In genomic region chr20:10715035-10715434, GRCh38 we compare ENCODE assay signal across 13 cellular contexts. TPM values are rescaled to one million over a fixed set of nuclear protein-coding genes. Genes with fewer than 3 reads are reported as not detected.
A peak's percentile ranks its signal among the peaks of the same experiment; 100 is the strongest.
DNase-seq lines count a peak whose midpoint lies in the region; ATAC-seq and TF ChIP-seq lines count a peak whose summit lies in the region.
"Had no signal": no experiment of that assay in that cellular context is flagged by ENCODE, and none has a peak within 500 bp of the region (broad histone marks: within the 10 kb centered on the region; RNA-seq: fewer than 3 reads in every experiment).

No MANE protein-coding gene starts in this region.

- DNase-seq in NCI-H69 (lab: John Stamatoyannopoulos, UW), result peak; percentile 63
- no peak for DNase-seq in chondrocyte (ENCODE audit: low spot score)
- peak; percentile 3 for DNase-seq in pulmonary artery endothelial cell (ENCODE audit: low read depth, low spot score)
- DNase-seq in OCI-M2 (lab: John Stamatoyannopoulos, UW; ENCODE audit: unreplicated experiment), result no peak
- DNase-seq: DMS153, left ventricle myocardium inferior, NCI-H1436 treated with DMSO at 0.1 percent for 48 hours had no signal

- no peaks in the 10 kb centered on the region for H3K27me3 Mint-ChIP-seq in chondrocyte (ENCODE audit: low read depth)

- no peak overlapping the region for H3K4me3 Mint-ChIP-seq in chondrocyte (ENCODE audit: unreplicated experiment)
- H3K4me3 Mint-ChIP-seq: stimulated activated effector memory CD8-positive, alpha-beta T cell treated with anti-CD3 and anti-CD28 coated beads, Interleukin-12 subunit alpha, Interleukin-12 subunit beta, amount 100 ng/mL, for 72 hours had no signal

- H3K9me3 Mint-ChIP-seq in chondrocyte (ENCODE audit: low read depth), result no peaks in the 10 kb centered on the region
- H3K9me3 Mint-ChIP-seq: stimulated activated effector memory CD8-positive, alpha-beta T cell treated with anti-CD3 and anti-CD28 coated beads, Interleukin-12 subunit alpha, Interleukin-12 subunit beta, amount 100 ng/mL, for 72 hours had no signal

- H3K4me1 Mint-ChIP-seq in chondrocyte (ENCODE audit: low read depth), result peaks cover 65% of the 10 kb centered on the region
- H3K4me1 Mint-ChIP-seq: stimulated activated effector memory CD8-positive, alpha-beta T cell treated with anti-CD3 and anti-CD28 coated beads, Interleukin-12 subunit alpha, Interleukin-12 subunit beta, amount 100 ng/mL, for 72 hours had no signal

- ATAC-seq in GM21619 (IDR thresholded peaks at IDR 0.05; ENCODE audit: unreplicated experiment) (peak; percentile 38), HG02885 (IDR thresholded peaks at IDR 0.05; ENCODE audit: poor library complexity, unreplicated experiment) (no peak), GM19351 (IDR thresholded peaks at IDR 0.05; ENCODE audit: unreplicated experiment) (no peak), GM21723 (IDR thresholded peaks at IDR 0.05; ENCODE audit: unreplicated experiment) (no peak)
- ATAC-seq: gastroesophageal sphincter; stimulated activated effector memory CD8-positive, alpha-beta T cell treated with anti-CD3 and anti-CD28 coated beads, Interleukin-12 subunit alpha, Interleukin-12 subunit beta, amount 100 ng/mL, for 72 hours had no signal

- H3K36me3 Mint-ChIP-seq in chondrocyte (ENCODE audit: low read depth), result no peaks in the 10 kb centered on the region
- H3K36me3 Mint-ChIP-seq: stimulated activated effector memory CD8-positive, alpha-beta T cell treated with anti-CD3 and anti-CD28 coated beads, Interleukin-12 subunit alpha, Interleukin-12 subunit beta, amount 100 ng/mL, for 72 hours had no signal

- H3K27ac Mint-ChIP-seq in chondrocyte (ENCODE audit: unreplicated experiment), result peak overlapping the region; percentile 58
- H3K27ac Mint-ChIP-seq: stimulated activated effector memory CD8-positive, alpha-beta T cell treated with anti-CD3 and anti-CD28 coated beads, Interleukin-12 subunit alpha, Interleukin-12 subunit beta, amount 100 ng/mL, for 72 hours had no signal

- no peak for TF ChIP-seq CTCF in chondrocyte (IDR thresholded peaks at IDR 0.05)

RNA-seq across cellular contexts. Expression of gene JAG1, which starts 41.2 kb away (rescaled TPM):
- 161 to 510 TPM (median 505 TPM) in 3 replicates for total RNA-seq in chondrocyte
- 81.8 and 93.1 TPM in 2 replicates for total RNA-seq in pulmonary artery endothelial cell

Comparison
In these comparisons a context has a peak if more than half of its experiments do, and no peak if none do; other contexts are left out.
1. DNase-seq: peak in NCI-H69 (single experiment) and pulmonary artery endothelial cell (single experiment); none in chondrocyte (single experiment) and OCI-M2 (single experiment).